ENCODE assay signal across 1 cellular context in genomic region chr7:8327199-8327598, GRCh38.
TF ChIP-seq lines count a peak whose summit lies in the region.

No MANE protein-coding gene starts in this region.

TF ChIP-seq in SK-N-SH, 30 proteins besides CTCF, POLR2A, EP300 and RAD21 (continued from another document):
- TF ChIP-seq PBX3 (IDR thresholded peaks at IDR 0.05): no peak
- peak; percentile 56 for TF ChIP-seq CHD2 (IDR thresholded peaks at IDR 0.05; ENCODE audit: low read length, partially characterized antibody)
- TF ChIP-seq TCF12 (IDR thresholded peaks at IDR 0.05): peak; percentile 31; the same call in 1 of the 2 replicates
- peak; percentile 97 for TF ChIP-seq GATA2 (CRISPR knock-in tag; IDR thresholded peaks at IDR 0.05)
- no peak for TF ChIP-seq EZH2phosphoT487 (IDR thresholded peaks at IDR 0.05; ENCODE audit: borderline replicate concordance, low read depth)
- TF ChIP-seq FOSL2 (IDR thresholded peaks at IDR 0.05; ENCODE audit: borderline replicate concordance, low read depth): no peak
- no peak for TF ChIP-seq JUND (IDR thresholded peaks at IDR 0.05)
- no peak for TF ChIP-seq TAF1 (IDR thresholded peaks at IDR 0.05; ENCODE audit: borderline replicate concordance, low read depth, low read length)
- TF ChIP-seq MXI1 (IDR thresholded peaks at IDR 0.05; ENCODE audit: low read depth, low read length): peak; percentile 44; the same call in 1 of the 2 replicates
- peak; percentile 67; the same call in 1 of the 2 replicates for TF ChIP-seq RCOR1 (IDR thresholded peaks at IDR 0.05; ENCODE audit: low read length)
- peak; percentile 89 for TF ChIP-seq FOXJ3 (CRISPR knock-in tag; IDR thresholded peaks at IDR 0.05)
